8 cellular contexts compared by ENCODE assay signal in the genomic region with DNA sequence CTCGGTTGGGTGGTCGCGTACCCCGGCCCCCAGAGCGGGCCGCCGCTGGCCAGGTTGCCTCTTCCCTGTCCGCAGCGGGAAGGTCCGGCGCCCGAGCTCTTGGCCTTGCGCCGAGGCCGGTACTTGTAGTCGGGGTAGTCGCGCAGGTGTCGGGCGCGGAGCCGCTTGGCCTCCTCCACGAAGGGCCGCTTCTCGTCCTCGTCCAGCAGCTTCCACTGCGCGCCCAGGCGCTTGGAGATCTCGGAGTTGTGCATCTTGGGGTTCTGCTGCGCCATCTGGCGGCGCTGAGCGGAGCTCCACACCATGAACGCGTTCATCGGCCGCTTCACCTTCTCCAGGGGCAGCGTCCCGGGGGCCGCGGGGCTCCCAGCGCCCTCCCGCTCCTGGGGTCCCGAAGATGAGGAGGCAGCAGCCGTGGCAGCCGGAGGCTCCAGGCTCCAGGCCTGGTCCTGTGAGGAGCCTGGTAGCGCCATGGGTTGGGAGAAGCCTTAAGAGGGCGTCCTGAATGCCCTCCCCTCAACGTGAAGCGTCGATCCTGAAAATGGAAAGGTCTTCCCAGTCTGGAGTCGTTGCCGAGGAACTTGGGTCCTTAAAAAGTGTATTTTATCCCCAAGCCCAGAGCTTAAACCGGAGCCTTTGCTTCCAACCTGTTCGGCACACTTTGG. TPM values are rescaled to one million over a fixed set of nuclear protein-coding genes. Genes with fewer than 3 reads are reported as not detected.
DNase-seq lines count a peak whose midpoint lies in the region; ATAC-seq and TF ChIP-seq lines count a peak whose summit lies in the region.

No MANE protein-coding gene starts in this region.

- peak; percentile 80 for TF ChIP-seq CTCF in GM12865 (IDR thresholded peaks at IDR 0.05; ENCODE audit: insufficient read depth, low read depth, low read length, missing control alignments)
- TF ChIP-seq CTCF in osteoblast (IDR thresholded peaks at IDR 0.05; ENCODE audit: extremely low read depth, low read depth, low read length): peak; percentile 77
- peak; percentile 88 for TF ChIP-seq CTCF in tibial artery (IDR thresholded peaks at IDR 0.05)

- H3K27me3 ChIP-seq in osteoblast (ENCODE audit: insufficient read depth, low read length): no peaks in the 10 kb centered on the region
- no peaks in the 10 kb centered on the region for H3K27me3 ChIP-seq in tibial artery

- H3K27ac ChIP-seq in osteoblast (ENCODE audit: low read depth, low read length) (peak overlapping the region; percentile 2), tibial artery (peak overlapping the region; percentile 57 to 71)

- intact Hi-C loops in cardiac septum (cut with DNase I): loop anchor here (5.0 kb wide), 1 partner anchor 38 kb away; the partner anchor contains the start of gene SAT2
- intact Hi-C loops in tibial artery (cut with DNase I; ENCODE audit: low total_unique reads): loop anchor here (2.0 kb wide), 1 partner anchor 71 kb away; no protein-coding TSS in a partner anchor

- in situ Hi-C loops in SK-MEL-5 (cut with HindIII; ENCODE audit: low pct_unique_long_range_greater_than_20kb, low sequenced_read_pairs): no loop called here

- DNase-seq in GM12865 (ENCODE audit: low read depth) (peak; percentile 80), SK-MEL-5 (ENCODE audit: low read depth, low spot score) (peak; percentile 84), amygdala (lab: John Stamatoyannopoulos, UW) (peak in 49 of 56 donors; percentile 29 to 90 (median 64)), cardiac septum (ENCODE audit: low spot score) (peak; percentile 92), osteoblast (ENCODE audit: insufficient read length, low spot score, missing footprints) (peak; percentile 98), tibial artery (peak; percentile 90), cortex of kidney (lab: John Stamatoyannopoulos, UW) (no peak)

- H3K9me3 ChIP-seq in osteoblast (ENCODE audit: low read depth, low read length): no peaks in the 10 kb centered on the region
- no peaks in the 10 kb centered on the region for H3K9me3 ChIP-seq in tibial artery

- no peak for ATAC-seq in GM18502 (IDR thresholded peaks at IDR 0.05; ENCODE audit: poor library complexity, unreplicated experiment)

- no peak overlapping the region for H3K4me3 ChIP-seq in GM12865 (ENCODE audit: low read depth, low read length)
- H3K4me3 ChIP-seq in osteoblast (ENCODE audit: insufficient read depth, low read length): peak overlapping the region; percentile 15
- H3K4me3 ChIP-seq in tibial artery: peak overlapping the region; percentile 48 to 62

- peaks cover 41% of the 10 kb centered on the region for H3K4me1 ChIP-seq in osteoblast (ENCODE audit: insufficient read depth, low read length)
- peaks cover 0 to 33% (median 23%) of the 10 kb centered on the region in 4 donors for H3K4me1 ChIP-seq in tibial artery

- H2AFZ ChIP-seq in osteoblast (ENCODE audit: low read length): no peak overlapping the region

- peaks cover 48% of the 10 kb centered on the region for H3K36me3 ChIP-seq in osteoblast (ENCODE audit: insufficient read depth, low read length)
- H3K36me3 ChIP-seq in tibial artery: peaks cover 32 to 55% (median 36%) of the 10 kb centered on the region in 3 donors

- H3K79me2 ChIP-seq in osteoblast (ENCODE audit: insufficient read depth, low read length): peaks cover 27% of the 10 kb centered on the region

- H3K4me2 ChIP-seq in osteoblast (ENCODE audit: insufficient read depth, low read length): peak overlapping the region; percentile 56

- peaks cover 19% of the 10 kb centered on the region for H4K20me1 ChIP-seq in osteoblast (ENCODE audit: insufficient read depth, low read length)

RNA-seq across cellular contexts. Expression of gene SOX15, which starts 0.6 kb away (rescaled TPM):
- not detected in 2 replicates for total RNA-seq in SK-MEL-5 (2014; rRNA removed; shearing (Covaris generic))
- polyA plus RNA-seq in SK-MEL-5 (2015; cell fraction: cytosol; rRNA removed): not detected in 2 replicates
- polyA plus RNA-seq in SK-MEL-5 (2015; cell fraction: nucleus; rRNA removed): 0.58 and 0.64 TPM in 2 replicates
- 1.1 TPM for total RNA-seq in cardiac septum
- 0.59 and 0.72 TPM in 2 replicates for total RNA-seq in osteoblast

RNA-seq across cellular contexts. Expression of gene MPDU1, which starts 5.7 kb away (rescaled TPM):
- total RNA-seq in SK-MEL-5 (2014; rRNA removed; shearing (Covaris generic)): 151 and 154 TPM in 2 replicates
- polyA plus RNA-seq in SK-MEL-5 (2015; cell fraction: cytosol; rRNA removed): 170 and 177 TPM in 2 replicates
- 111 and 141 TPM in 2 replicates for polyA plus RNA-seq in SK-MEL-5 (2015; cell fraction: nucleus; rRNA removed)
- total RNA-seq in cardiac septum (22.4 TPM), osteoblast (60.1 and 64.1 TPM in 2 replicates)

RNA-seq across cellular contexts. Expression of gene CD68, which starts 9.9 kb away (rescaled TPM):
- 69.3 and 74.5 TPM in 2 replicates for total RNA-seq in SK-MEL-5 (2014; rRNA removed; shearing (Covaris generic))
- 69.3 and 74.9 TPM in 2 replicates for polyA plus RNA-seq in SK-MEL-5 (2015; cell fraction: cytosol; rRNA removed)
- 1.3 and 2.4 TPM in 2 replicates for polyA plus RNA-seq in SK-MEL-5 (2015; cell fraction: nucleus; rRNA removed)
- total RNA-seq in cardiac septum (11.4 TPM), osteoblast (31.8 and 55.7 TPM in 2 replicates)

RNA-seq across cellular contexts. Expression of gene FXR2, which starts 25.4 kb away (rescaled TPM):
- total RNA-seq in SK-MEL-5 (2014; rRNA removed; shearing (Covaris generic)): 56.6 and 61.7 TPM in 2 replicates
- 68.0 and 74.7 TPM in 2 replicates for polyA plus RNA-seq in SK-MEL-5 (2015; cell fraction: cytosol; rRNA removed)
- polyA plus RNA-seq in SK-MEL-5 (2015; cell fraction: nucleus; rRNA removed): 88.9 and 111 TPM in 2 replicates
- 83.5 TPM for total RNA-seq in cardiac septum
- total RNA-seq in osteoblast: 41.8 and 42.7 TPM in 2 replicates

RNA-seq across cellular contexts. Expression of gene SENP3, which starts 27.6 kb away (rescaled TPM):
- total RNA-seq in SK-MEL-5 (2014; rRNA removed; shearing (Covaris generic)): 103 and 113 TPM in 2 replicates
- 112 and 120 TPM in 2 replicates for polyA plus RNA-seq in SK-MEL-5 (2015; cell fraction: cytosol; rRNA removed)
- 89.0 and 99.3 TPM in 2 replicates for polyA plus RNA-seq in SK-MEL-5 (2015; cell fraction: nucleus; rRNA removed)
- total RNA-seq in cardiac septum: 33.8 TPM
- 54.2 and 68.0 TPM in 2 replicates for total RNA-seq in osteoblast
